Comparison of ENCODE assay signal across 8 cellular contexts in genomic region chr9:126985870-126986498, GRCh38.
A peak's percentile ranks its signal among the peaks of the same experiment; 100 is the strongest.
DNase-seq lines count a peak whose midpoint lies in the region; ATAC-seq and TF ChIP-seq lines count a peak whose summit lies in the region.

No MANE protein-coding gene starts in this region.

- no peaks in the 10 kb centered on the region for H3K79me2 ChIP-seq in SK-N-SH (ENCODE audit: insufficient read depth)

- H3K14ac ChIP-seq in IMR-90 (replicated peaks; ENCODE audit: low read depth, low read length), result peak overlapping the region; percentile 12; the same call in 1 of the 2 replicates

- in situ Hi-C loops in IMR-90 (cut with MboI; ENCODE audit: low sequenced_read_pairs), result no loop called here

- no peaks in the 10 kb centered on the region for H4K20me1 ChIP-seq in SK-N-SH (ENCODE audit: insufficient read depth)
- H4K20me1 ChIP-seq in IMR-90 (ENCODE audit: insufficient read depth, low read length), result no peaks in the 10 kb centered on the region

- H3K56ac ChIP-seq in IMR-90 (ENCODE audit: extremely low read depth, insufficient read depth, low read length), result no peak overlapping the region

- no TSS peak for BruUV-seq in IMR-90 (replicated peaks; lab: Mats Ljungman, UMichigan)

- no peak overlapping the region for H3K4ac ChIP-seq in IMR-90 (ENCODE audit: low read depth, low read length)

- H3K4me1 ChIP-seq in SK-N-SH (ENCODE audit: control insufficient read depth in 1 of 2, insufficient read depth in 2 of 2, low read depth in 1 of 2, low read length in 1 of 2) (peaks cover 0 to 5% of the 10 kb centered on the region in 2 experiments; a peak in 2 of 4 replicates), IMR-90 (ENCODE audit: control insufficient read depth, insufficient read depth, low read length) (0 out of 2 replicates have a peak, but pooled peaks cover 2% of the 10 kb centered on the region), right cardiac atrium (ENCODE audit: control insufficient read depth, insufficient read depth, low read length) (peaks cover 13% of the 10 kb centered on the region)

- no peak overlapping the region for H3K18ac ChIP-seq in IMR-90 (ENCODE audit: low read depth, low read length)

- TF ChIP-seq EP300 in SK-N-SH (IDR thresholded peaks at IDR 0.05; ENCODE audit: borderline replicate concordance in 1 of 2, low read depth in 1 of 2, low read length in 1 of 2), result no peak

- TF ChIP-seq RAD21 in SK-N-SH (IDR thresholded peaks at IDR 0.05; ENCODE audit: low read length), result no peak
- TF ChIP-seq RAD21 in IMR-90 (IDR thresholded peaks at IDR 0.05; ENCODE audit: low read length), result no peak

- H4K5ac ChIP-seq in IMR-90 (ENCODE audit: low read depth, low read length), result no peak overlapping the region

- TF ChIP-seq CTCF in SK-N-SH (IDR thresholded peaks at IDR 0.05) (no peak), IMR-90 (conservative IDR thresholded peaks at IDR 0.05; ENCODE audit: low read depth, low read length) (no peak)

- TF ChIP-seq POLR2A in IMR-90 (IDR thresholded peaks at IDR 0.05; ENCODE audit: low read depth, low read length), result no peak

- H3K9ac ChIP-seq in SK-N-SH (no peak overlapping the region), IMR-90 (ENCODE audit: low read depth, low read length) (no peak overlapping the region)

- H2BK120ac ChIP-seq in IMR-90 (ENCODE audit: low read depth, low read length), result no peak overlapping the region

- no peak overlapping the region for H4K91ac ChIP-seq in IMR-90 (ENCODE audit: insufficient read depth, low read depth, low read length)

- no peak overlapping the region for H2AK5ac ChIP-seq in IMR-90 (ENCODE audit: low read depth, low read length)

- WGBS in SK-N-SH (ENCODE audit: low lambda C conversion rate), result 83% methylated on average over 7 of the region's 7 CpGs
- WGBS in IMR-90 (ENCODE audit: extremely low coverage in 2 of 2, insufficient read length in 1 of 2), 2 experiments, result no CpG with 5 or more reads among the region's 7 CpGs
- 46% methylated on average over 7 of the region's 7 CpGs for WGBS in right cardiac atrium

- H3K27me3 ChIP-seq in SK-N-SH (ENCODE audit: insufficient read depth), result no peaks in the 10 kb centered on the region
- H3K27me3 ChIP-seq in IMR-90 (ENCODE audit: control insufficient read depth, insufficient read depth, low read length), result peaks cover 2% of the 10 kb centered on the region; the same call in 1 of the 2 replicates
- no peaks in the 10 kb centered on the region for H3K27me3 ChIP-seq in right cardiac atrium (ENCODE audit: control insufficient read depth, insufficient read depth)

- H2AK9ac ChIP-seq in IMR-90 (replicated peaks; ENCODE audit: low read depth, low read length, poor library complexity), result peak overlapping the region; percentile 31

- no peak overlapping the region for H2BK5ac ChIP-seq in IMR-90 (ENCODE audit: low read depth, low read length, poor library complexity, severe bottlenecking)

- POLR2A ChIA-PET in SK-N-SH (lab: Yijun Ruan, JAX), result no interaction called here
- POLR2A ChIA-PET in IMR-90 (lab: Charles Lee; ENCODE audit: unreplicated experiment), result no interaction called here

- H3K4me3 ChIP-seq in SK-N-SH (ENCODE audit: low read depth in 2 of 2, low read length in 1 of 2), result no peak overlapping the region
- H3K4me3 ChIP-seq in IMR-90 (ENCODE audit: insufficient read depth, low read depth, low read length), result no peak overlapping the region
- H3K4me3 ChIP-seq in right cardiac atrium (ENCODE audit: low read length), result no peak overlapping the region

- no peaks in the 10 kb centered on the region for H3K9me3 ChIP-seq in SK-N-SH
- peaks cover 4% of the 10 kb centered on the region; the same call in 1 of the 2 replicates for H3K9me3 ChIP-seq in IMR-90 (ENCODE audit: control insufficient read depth, insufficient read depth, low read length)
- H3K9me3 ChIP-seq in right cardiac atrium (ENCODE audit: control insufficient read depth, low read length), result no peaks in the 10 kb centered on the region

- no peaks in the 10 kb centered on the region for H3K36me3 ChIP-seq in SK-N-SH (replicated peaks in 1 of 2; ENCODE audit: control insufficient read depth in 1 of 2, insufficient read depth in 2 of 2, low read length in 1 of 2)
- no peaks in the 10 kb centered on the region for H3K36me3 ChIP-seq in IMR-90 (ENCODE audit: control insufficient read depth, insufficient read depth, low read length)

- no peak overlapping the region for H2BK15ac ChIP-seq in IMR-90 (ENCODE audit: low read depth, low read length)

- dilution Hi-C loops in IMR-90 (cut with HindIII; ENCODE audit: low sequenced_read_pairs, unreplicated experiment), result no loop called here

- H3K79me1 ChIP-seq in IMR-90 (ENCODE audit: low read depth in 1 of 2, low read length in 2 of 2), result no peaks in the 10 kb centered on the region

- no peaks in the 10 kb centered on the region for H3F3A ChIP-seq in SK-N-SH (replicated peaks; ENCODE audit: insufficient read depth)

- H2BK20ac ChIP-seq in IMR-90 (ENCODE audit: low read depth, low read length), result no peak overlapping the region

- H2AFZ ChIP-seq in SK-N-SH (ENCODE audit: low read depth) (no peak overlapping the region), IMR-90 (replicated peaks; ENCODE audit: low read length, poor library complexity) (no peak overlapping the region)

- no peak overlapping the region for H3K23ac ChIP-seq in IMR-90 (ENCODE audit: low read depth, low read length)

- intact Hi-C loops in IMR-90 (cut with micrococcal nuclease) (no loop called here), right cardiac atrium (cut with DNase I) (no loop called here)

- no peaks in the 10 kb centered on the region for H3K9me2 ChIP-seq in SK-N-SH

- DNase-seq in SK-N-SH (no peak), IMR-90 (peak; percentile 17), SKM-1 (lab: John Stamatoyannopoulos, UW; ENCODE audit: unreplicated experiment) (peak; percentile 81), right cardiac atrium (peak; percentile 68 to 90 (median 86)), NCI-H524 treated with DMSO at 0.1 percent for 48 hours (lab: John Stamatoyannopoulos, UW) (no peak)
- peak; percentile 83 for DNase-seq in activated naive CD4-positive, alpha-beta T cell treated with Interleukin-2 at 50 U/mL for 16 hours
- peak; percentile 59 to 69 (median 65) for DNase-seq in stimulated activated CD4-positive, alpha-beta T cell treated with anti-CD3 and anti-CD28 coated beads, TNF-alpha, amount 100 ng/mL, for 48 hours (ENCODE audit: low read depth in 3 of 3)

- H3K9me1 ChIP-seq in IMR-90 (ENCODE audit: insufficient read depth, low read length), result peaks cover 6% of the 10 kb centered on the region; the same call in 1 of the 2 replicates

- CTCF ChIA-PET in SK-N-SH (lab: Yijun Ruan, JAX) (no interaction called here), IMR-90 (lab: Yijun Ruan, JAX) (no interaction called here)

- ATAC-seq in SK-N-SH treated with all-trans-retinoic acid at 6 μM for 48 hours (no peak; the same call in 2 of the 3 replicates), IMR-90 (ENCODE audit: low read depth) (no peak), right cardiac atrium (peak; percentile 66 to 71)

- H3K27ac ChIP-seq in SK-N-SH (ENCODE audit: low read depth in 2 of 2, low read length in 1 of 2) (no peak overlapping the region), IMR-90 (ENCODE audit: insufficient read depth, low read length) (no peak overlapping the region), right cardiac atrium (ENCODE audit: low read length) (no peak overlapping the region)

- no peak overlapping the region for H4K8ac ChIP-seq in IMR-90 (ENCODE audit: low read depth in 2 of 2, low read length in 2 of 2)

- H3K4me2 ChIP-seq in SK-N-SH, result no peak overlapping the region
- no peak overlapping the region for H3K4me2 ChIP-seq in IMR-90 (ENCODE audit: low read depth, low read length)

TF ChIP-seq in SK-N-SH, 30 proteins besides CTCF, POLR2A, EP300 and RAD21 (continues in another document):
- TF ChIP-seq FOSL2 (IDR thresholded peaks at IDR 0.05; ENCODE audit: borderline replicate concordance, low read depth), result no peak
- TF ChIP-seq POLR2AphosphoS5 (IDR thresholded peaks at IDR 0.05; ENCODE audit: low read depth, low read length), result no peak
- TF ChIP-seq RFX5 (IDR thresholded peaks at IDR 0.05; ENCODE audit: low read length), result no peak
- no peak for TF ChIP-seq USF1 (IDR thresholded peaks at IDR 0.05; ENCODE audit: borderline replicate concordance, low read depth)
- peak; percentile 51; the same call in 1 of the 2 replicates for TF ChIP-seq NFIC (IDR thresholded peaks at IDR 0.05; ENCODE audit: borderline replicate concordance)

TF ChIP-seq in SK-N-SH treated with all-trans-retinoic acid at 6 μM for 48 hours, 23 proteins besides CTCF, POLR2A, EP300 and RAD21 (continues in another document):
- TF ChIP-seq CREB5 (CRISPR knock-in tag; IDR thresholded peaks at IDR 0.05; ENCODE audit: low read depth) (no peak), ZFP30 (CRISPR knock-in tag; IDR thresholded peaks at IDR 0.05) (no peak), TOX (CRISPR knock-in tag; IDR thresholded peaks at IDR 0.05; ENCODE audit: borderline replicate concordance) (no peak), GLIS3 (CRISPR knock-in tag; IDR thresholded peaks at IDR 0.05) (no peak), ESRRG (CRISPR knock-in tag; IDR thresholded peaks at IDR 0.05) (no peak)

TF ChIP-seq in IMR-90, 13 proteins besides CTCF, POLR2A, EP300 and RAD21 (continues in another document):
- TF ChIP-seq FOS (IDR thresholded peaks at IDR 0.05; ENCODE audit: low read depth, low read length), result no peak
- no peak for TF ChIP-seq USF2 (IDR thresholded peaks at IDR 0.05; ENCODE audit: low read depth, low read length)
- no peak for TF ChIP-seq RFX5 (IDR thresholded peaks at IDR 0.05; ENCODE audit: low read depth, low read length)
- TF ChIP-seq CHD1 (IDR thresholded peaks at IDR 0.05; ENCODE audit: low read depth, low read length), result no peak
- no peak for TF ChIP-seq SMC3 (IDR thresholded peaks at IDR 0.05; ENCODE audit: low read depth, low read length)
- no peak for TF ChIP-seq ELK1 (IDR thresholded peaks at IDR 0.05; ENCODE audit: borderline replicate concordance, low read depth, low read length)
- no peak for TF ChIP-seq NFE2L2 (IDR thresholded peaks at IDR 0.05; ENCODE audit: low read depth, low read length)
- TF ChIP-seq MAFK (IDR thresholded peaks at IDR 0.05; ENCODE audit: low read depth, low read length), result no peak

Comparison
In these comparisons a context has a peak if more than half of its experiments do, and no peak if none do; other contexts are left out.
1. DNase-seq: peak in IMR-90 (single experiment), SKM-1 (single experiment), activated naive CD4-positive, alpha-beta T cell treated with Interleukin-2 at 50 U/mL for 16 hours (single experiment), right cardiac atrium (3 of 3) and stimulated activated CD4-positive, alpha-beta T cell treated with anti-CD3 and anti-CD28 coated beads, TNF-alpha, amount 100 ng/mL, for 48 hours (3 of 3); none in SK-N-SH (single experiment) and NCI-H524 treated with DMSO at 0.1 percent for 48 hours (single experiment).
2. ATAC-seq: peak in right cardiac atrium (2 of 2); none in SK-N-SH treated with all-trans-retinoic acid at 6 μM for 48 hours (single experiment) and IMR-90 (single experiment).